In the genomic region with DNA sequence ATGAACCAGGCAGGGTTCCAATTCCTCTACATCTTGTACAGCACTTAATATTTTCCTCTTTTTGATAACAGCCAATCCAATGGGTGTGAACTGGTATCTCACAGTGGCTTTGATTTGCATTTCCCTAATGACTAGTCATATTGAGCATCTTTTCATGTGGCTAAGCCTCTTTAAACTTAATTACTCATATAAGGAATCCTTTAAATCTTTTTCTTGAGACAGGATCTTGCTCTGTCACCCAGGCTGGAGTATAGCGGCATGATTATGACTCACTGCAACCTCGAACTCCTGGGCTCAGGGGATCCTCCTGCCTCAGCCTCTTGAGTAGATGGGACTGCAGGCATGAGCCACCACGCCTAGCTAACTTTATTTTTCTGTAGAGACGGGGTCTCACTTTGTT, we compare ENCODE assay signal across 13 cellular contexts. TPM values are rescaled to one million over a fixed set of nuclear protein-coding genes. Genes with fewer than 3 reads are reported as not detected.
A peak's percentile ranks its signal among the peaks of the same experiment; 100 is the strongest.
DNase-seq lines count a peak whose midpoint lies in the region; ATAC-seq and TF ChIP-seq lines count a peak whose summit lies in the region.
"Had no signal": no experiment of that assay in that cellular context is flagged by ENCODE, and none has a peak within 500 bp of the region (broad histone marks: within the 10 kb centered on the region; RNA-seq: fewer than 3 reads in every experiment).

No MANE protein-coding gene starts in this region.

- TF ChIP-seq CTCF in epithelial cell of esophagus (IDR thresholded peaks at IDR 0.05; ENCODE audit: insufficient read depth, low read depth, low read length, missing control alignments) (no peak), PC-9 (conservative IDR thresholded peaks at IDR 0.05) (no peak)

- no peak overlapping the region for H3K4me2 ChIP-seq in PC-9

- no peaks in the 10 kb centered on the region for H3K27me3 Mint-ChIP-seq in activated CD4-positive, alpha-beta T cell treated with anti-CD3 and anti-CD28 coated beads for 36 hours
- H3K27me3 Mint-ChIP-seq in activated CD4-positive, alpha-beta T cell treated with anti-CD3 and anti-CD28 coated beads, Interleukin-2, amount 10 ng/mL, durations not matched to agents 24 days and 14 days, result no peaks in the 10 kb centered on the region

- CTCF ChIA-PET in activated CD4-positive, alpha-beta T cell treated with anti-CD3 and anti-CD28 coated beads for 36 hours (lab: Charles Lee), result interaction anchor here (0.6 to 1.0 kb wide), 4 partner anchors 18 to 1688 kb away, joined by 3 read pairs; no protein-coding TSS in a partner anchor
- CTCF ChIA-PET in PC-9 (lab: Charles Lee), result no interaction called here

- H3K4me1 ChIP-seq in PC-9 (replicated peaks; ENCODE audit: insufficient read depth), result no peaks in the 10 kb centered on the region
- H3K4me1 ChIP-seq: testis had no signal

- H3K4me3 Mint-ChIP-seq in activated CD4-positive, alpha-beta T cell treated with anti-CD3 and anti-CD28 coated beads for 36 hours, result no peak overlapping the region
- no peak overlapping the region for H3K4me3 Mint-ChIP-seq in activated CD4-positive, alpha-beta T cell treated with anti-CD3 and anti-CD28 coated beads, Interleukin-2, amount 10 ng/mL, durations not matched to agents 24 days and 14 days

- H3K4me3 ChIP-seq in epithelial cell of esophagus (ENCODE audit: low read length) (no peak overlapping the region), PC-9 (no peak overlapping the region)
- H3K4me3 ChIP-seq: SK-N-MC, testis had no signal

- DNase-seq in activated CD4-positive, alpha-beta T cell treated with anti-CD3 and anti-CD28 coated beads for 36 hours, result peak; percentile 72
- no peak for DNase-seq in activated CD4-positive, alpha-beta T cell treated with anti-CD3 and anti-CD28 coated beads, Interleukin-2, amount 50 U/mL, for 1 hour
- peak; percentile 65 for DNase-seq in activated CD4-positive, alpha-beta T cell treated with anti-CD3 and anti-CD28 coated beads, Interleukin-2, amount 10 ng/mL, durations not matched to agents 24 days and 14 days
- peak; percentile 21 for DNase-seq in epithelial cell of esophagus (ENCODE audit: low read depth)
- peak; percentile 10 to 28 for DNase-seq in stimulated activated CD4-positive, alpha-beta T cell treated with anti-CD3 and anti-CD28 coated beads, Interleukin-4, amount 100 ng/mL, for 48 hours (ENCODE audit: low read depth in 2 of 2)
- no peak for DNase-seq in PC-9
- DNase-seq in UCSD-AML1 (lab: John Stamatoyannopoulos, UW; ENCODE audit: unreplicated experiment), result no peak
- no peak for DNase-seq in occipital lobe (lab: John Stamatoyannopoulos, UW)
- DNase-seq: hippocampal formation, midbrain, NCI-H748 treated with DMSO at 0.1 percent for 48 hours, testis had no signal

- no peaks in the 10 kb centered on the region for H3K9me3 Mint-ChIP-seq in activated CD4-positive, alpha-beta T cell treated with anti-CD3 and anti-CD28 coated beads for 36 hours (ENCODE audit: low read depth)
- no peaks in the 10 kb centered on the region for H3K9me3 Mint-ChIP-seq in activated CD4-positive, alpha-beta T cell treated with anti-CD3 and anti-CD28 coated beads, Interleukin-2, amount 10 ng/mL, durations not matched to agents 24 days and 14 days

- intact Hi-C loops in activated CD4-positive, alpha-beta T cell treated with anti-CD3 and anti-CD28 coated beads for 36 hours (cut with DNase I, micrococcal nuclease), result loop anchor here in 1 of 2 experiments (1.0 to 2.0 kb wide), 3 partner anchors 56 to 426 kb away; partner anchors contain the start of genes DPP8 and HACD3
- intact Hi-C loops in activated CD4-positive, alpha-beta T cell treated with anti-CD3 and anti-CD28 coated beads, Interleukin-2, amount 10 ng/mL, durations not matched to agents 24 days and 14 days (cut with micrococcal nuclease), result loop anchor here (2.0 kb wide), 1 partner anchor 56 kb away; the partner anchor contains the start of gene DPP8
- intact Hi-C loops in PC-9 (cut with micrococcal nuclease; ENCODE audit: unreplicated experiment), result no loop called here

- H3K36me3 Mint-ChIP-seq in activated CD4-positive, alpha-beta T cell treated with anti-CD3 and anti-CD28 coated beads for 36 hours (ENCODE audit: low read depth), result peaks cover 29% of the 10 kb centered on the region
- peaks cover 58% of the 10 kb centered on the region for H3K36me3 Mint-ChIP-seq in activated CD4-positive, alpha-beta T cell treated with anti-CD3 and anti-CD28 coated beads, Interleukin-2, amount 10 ng/mL, durations not matched to agents 24 days and 14 days (ENCODE audit: low read depth)

- no TSS peak for BruUV-seq in PC-9 (replicated peaks; lab: Mats Ljungman, UMichigan)

- no peaks in the 10 kb centered on the region for H3K27me3 ChIP-seq in PC-9 (ENCODE audit: insufficient read depth, low read depth)
- H3K27me3 ChIP-seq: testis had no signal

- H3F3A ChIP-seq in PC-9 (ENCODE audit: insufficient read depth, low read depth), result no peaks in the 10 kb centered on the region

- H3K36me3 ChIP-seq in PC-9 (ENCODE audit: low read depth), result no peaks in the 10 kb centered on the region; the same call in 1 of the 2 replicates

- H3K4me1 Mint-ChIP-seq in activated CD4-positive, alpha-beta T cell treated with anti-CD3 and anti-CD28 coated beads for 36 hours, result peaks cover 10% of the 10 kb centered on the region
- H3K4me1 Mint-ChIP-seq in activated CD4-positive, alpha-beta T cell treated with anti-CD3 and anti-CD28 coated beads, Interleukin-2, amount 10 ng/mL, durations not matched to agents 24 days and 14 days, result peaks cover 7% of the 10 kb centered on the region

- H3K27ac ChIP-seq in PC-9, result no peak overlapping the region
- H3K27ac ChIP-seq: SK-N-MC, testis had no signal

- peak overlapping the region; percentile 12 for H3K27ac Mint-ChIP-seq in activated CD4-positive, alpha-beta T cell treated with anti-CD3 and anti-CD28 coated beads for 36 hours
- H3K27ac Mint-ChIP-seq in activated CD4-positive, alpha-beta T cell treated with anti-CD3 and anti-CD28 coated beads, Interleukin-2, amount 10 ng/mL, durations not matched to agents 24 days and 14 days, result peak overlapping the region; percentile 2

- no peaks in the 10 kb centered on the region for H3K79me2 ChIP-seq in PC-9 (ENCODE audit: low read depth)

- ATAC-seq in activated CD4-positive, alpha-beta T cell treated with anti-CD3 and anti-CD28 coated beads for 36 hours, result peak; percentile 99

- no peaks in the 10 kb centered on the region for H3K9me3 ChIP-seq in PC-9 (ENCODE audit: insufficient read depth, low read depth)
- H3K9me3 ChIP-seq: testis had no signal

- no peaks in the 10 kb centered on the region for H4K20me1 ChIP-seq in PC-9 (ENCODE audit: insufficient read depth)

- H2AFZ ChIP-seq in PC-9, result no peak overlapping the region

- POLR2A ChIA-PET in activated CD4-positive, alpha-beta T cell treated with anti-CD3 and anti-CD28 coated beads for 36 hours (lab: Charles Lee), result no interaction called here
- POLR2A ChIA-PET in PC-9 (lab: Charles Lee; ENCODE audit: unreplicated experiment), result no interaction called here

- no peaks in the 10 kb centered on the region for H3K9me2 ChIP-seq in PC-9 (ENCODE audit: insufficient read depth)

RNA-seq across cellular contexts. Expression of gene IGDCC4, which starts 38.2 kb away (rescaled TPM):
- under 1 TPM; 0.16 to 0.18 TPM for total RNA-seq in activated CD4-positive, alpha-beta T cell treated with anti-CD3 and anti-CD28 coated beads for 36 hours
- 0.19 and 0.26 TPM in 2 replicates for total RNA-seq in activated CD4-positive, alpha-beta T cell treated with anti-CD3 and anti-CD28 coated beads, Interleukin-2, amount 10 ng/mL, durations not matched to agents 24 days and 14 days
- total RNA-seq in PC-9 (2021), result 0.10 and 0.31 TPM in 2 replicates
- total RNA-seq in occipital lobe, result 7.8 TPM

RNA-seq across cellular contexts. Expression of gene DPP8, which starts 56.5 kb away (rescaled TPM):
- 10 to 100 TPM; 25.8 to 26.4 TPM for total RNA-seq in activated CD4-positive, alpha-beta T cell treated with anti-CD3 and anti-CD28 coated beads for 36 hours
- 31.4 and 36.0 TPM in 2 replicates for total RNA-seq in activated CD4-positive, alpha-beta T cell treated with anti-CD3 and anti-CD28 coated beads, Interleukin-2, amount 10 ng/mL, durations not matched to agents 24 days and 14 days
- total RNA-seq in PC-9 (2021) (25.1 and 27.5 TPM in 2 replicates), occipital lobe (83.8 TPM)

Comparison
In these comparisons a context has a peak if more than half of its experiments do, and no peak if none do; other contexts are left out.
1. DNase-seq: peak in activated CD4-positive, alpha-beta T cell treated with anti-CD3 and anti-CD28 coated beads for 36 hours (single experiment), activated CD4-positive, alpha-beta T cell treated with anti-CD3 and anti-CD28 coated beads, Interleukin-2, amount 10 ng/mL, durations not matched to agents 24 days and 14 days (single experiment), epithelial cell of esophagus (single experiment) and stimulated activated CD4-positive, alpha-beta T cell treated with anti-CD3 and anti-CD28 coated beads, Interleukin-4, amount 100 ng/mL, for 48 hours (2 of 2); none in activated CD4-positive, alpha-beta T cell treated with anti-CD3 and anti-CD28 coated beads, Interleukin-2, amount 50 U/mL, for 1 hour (single experiment), PC-9 (0 of 2), UCSD-AML1 (single experiment) and occipital lobe (single experiment).